Comparison of ENCODE assay signal across 2 cellular contexts in genomic region chr14:32021341-32021740, GRCh38.
TF ChIP-seq lines count a peak whose summit lies in the region.

No MANE protein-coding gene starts in this region.

TF ChIP-seq in IMR-90, 13 proteins besides CTCF, POLR2A, EP300 and RAD21:
- TF ChIP-seq RCOR1 (IDR thresholded peaks at IDR 0.05; ENCODE audit: insufficient replicate concordance, low read length) = no peak
TF ChIP-seq in IMR-90: peak in this region for 0.

TF ChIP-seq in K562, 482 proteins besides CTCF, POLR2A, EP300 and RAD21:
- TF ChIP-seq ZNF583 (CRISPR knock-in tag; IDR thresholded peaks at IDR 0.05) (no peak), NR3C1 (CRISPR knock-in tag; IDR thresholded peaks at IDR 0.05) (no peak), CUX1 (CRISPR knock-in tag; IDR thresholded peaks at IDR 0.05) (no peak), ATF2 (CRISPR knock-in tag; IDR thresholded peaks at IDR 0.05) (no peak), ZNF3 (CRISPR knock-in tag; IDR thresholded peaks at IDR 0.05) (no peak), DACH1 (IDR thresholded peaks at IDR 0.05; ENCODE audit: partially characterized antibody) (no peak), SREBF1 (IDR thresholded peaks at IDR 0.05; ENCODE audit: borderline replicate concordance, low read depth, low read length) (no peak), HBP1 (CRISPR knock-in tag; IDR thresholded peaks at IDR 0.05) (no peak), NR0B1 (IDR thresholded peaks at IDR 0.05; ENCODE audit: partially characterized antibody) (no peak), PTTG1 (tag; IDR thresholded peaks at IDR 0.05; ENCODE audit: low read depth) (no peak), SNRNP70 (optimal IDR thresholded peaks at IDR 0.05; ENCODE audit: low read depth, low read length) (no peak), ZNF586 (CRISPR knock-in tag; conservative IDR thresholded peaks at IDR 0.05) (no peak), E2F8 (IDR thresholded peaks at IDR 0.05; ENCODE audit: low read depth, partially characterized antibody) (no peak), HES1 (IDR thresholded peaks at IDR 0.05; ENCODE audit: low read depth) (no peak), ELF2 (CRISPR knock-in tag; IDR thresholded peaks at IDR 0.05) (no peak), ZNF445 (CRISPR knock-in tag; IDR thresholded peaks at IDR 0.05; ENCODE audit: low read depth) (no peak), ZBTB8A (IDR thresholded peaks at IDR 0.05; ENCODE audit: partially characterized antibody) (no peak)
